1 cellular context compared by ENCODE assay signal in the genomic region with DNA sequence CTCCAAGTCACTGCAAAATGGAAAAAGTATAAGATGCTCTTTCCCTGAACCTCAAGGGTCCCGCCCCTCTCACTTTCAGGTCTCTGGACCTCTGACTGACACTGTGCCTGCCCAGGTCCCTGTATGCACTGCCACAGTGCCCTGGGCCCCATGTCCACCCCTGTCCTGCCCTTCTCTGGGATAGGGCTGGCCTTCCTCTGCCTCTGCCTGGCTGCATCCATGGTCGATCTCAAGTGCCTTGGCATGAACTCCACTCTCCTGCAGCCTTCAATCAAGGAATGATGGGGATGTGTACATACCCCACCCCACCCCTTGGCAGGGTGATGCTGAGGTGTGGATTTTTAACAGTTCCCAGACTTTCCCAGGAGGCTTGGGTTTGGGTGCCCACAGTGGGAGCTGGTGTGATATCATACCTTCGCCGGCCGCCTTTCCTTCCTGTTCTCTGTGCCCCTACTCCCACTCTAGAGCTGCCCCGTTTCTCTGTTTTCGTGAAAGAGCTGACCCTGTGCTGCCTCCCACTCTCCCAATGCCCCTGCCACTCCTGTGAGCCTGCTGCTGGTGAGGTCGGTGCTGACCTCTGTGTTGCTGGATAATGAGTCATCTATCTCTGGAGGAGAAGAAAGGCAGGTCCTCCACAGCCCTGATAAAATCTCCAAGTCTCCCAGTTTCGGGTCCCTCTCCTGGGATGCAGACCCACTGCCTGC.
TF ChIP-seq lines count a peak whose summit lies in the region.

No MANE protein-coding gene starts in this region.

TF ChIP-seq in K562, 482 proteins besides CTCF, POLR2A, EP300 and RAD21 (continued from another document and continues in another):
- TF ChIP-seq, protein P1, sequence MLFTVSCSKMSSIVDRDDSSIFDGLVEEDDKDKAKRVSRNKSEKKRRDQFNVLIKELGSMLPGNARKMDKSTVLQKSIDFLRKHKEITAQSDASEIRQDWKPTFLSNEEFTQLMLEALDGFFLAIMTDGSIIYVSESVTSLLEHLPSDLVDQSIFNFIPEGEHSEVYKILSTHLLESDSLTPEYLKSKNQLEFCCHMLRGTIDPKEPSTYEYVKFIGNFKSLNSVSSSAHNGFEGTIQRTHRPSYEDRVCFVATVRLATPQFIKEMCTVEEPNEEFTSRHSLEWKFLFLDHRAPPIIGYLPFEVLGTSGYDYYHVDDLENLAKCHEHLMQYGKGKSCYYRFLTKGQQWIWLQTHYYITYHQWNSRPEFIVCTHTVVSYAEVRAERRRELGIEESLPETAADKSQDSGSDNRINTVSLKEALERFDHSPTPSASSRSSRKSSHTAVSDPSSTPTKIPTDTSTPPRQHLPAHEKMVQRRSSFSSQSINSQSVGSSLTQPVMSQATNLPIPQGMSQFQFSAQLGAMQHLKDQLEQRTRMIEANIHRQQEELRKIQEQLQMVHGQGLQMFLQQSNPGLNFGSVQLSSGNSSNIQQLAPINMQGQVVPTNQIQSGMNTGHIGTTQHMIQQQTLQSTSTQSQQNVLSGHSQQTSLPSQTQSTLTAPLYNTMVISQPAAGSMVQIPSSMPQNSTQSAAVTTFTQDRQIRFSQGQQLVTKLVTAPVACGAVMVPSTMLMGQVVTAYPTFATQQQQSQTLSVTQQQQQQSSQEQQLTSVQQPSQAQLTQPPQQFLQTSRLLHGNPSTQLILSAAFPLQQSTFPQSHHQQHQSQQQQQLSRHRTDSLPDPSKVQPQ (CRISPR knock-in tag; IDR thresholded peaks at IDR 0.05; ENCODE audit: borderline replicate concordance) = no peak
- TF ChIP-seq U2AF1 (optimal IDR thresholded peaks at IDR 0.05; ENCODE audit: low read depth, low read length) = no peak
- no peak for TF ChIP-seq EWSR1 (IDR thresholded peaks at IDR 0.05; ENCODE audit: borderline replicate concordance, low read depth, partially characterized antibody)
- no peak for TF ChIP-seq SRSF9 (IDR thresholded peaks at IDR 0.05; ENCODE audit: borderline replicate concordance, low read depth, low read length)
- no peak for TF ChIP-seq ZNF143 (CRISPR knock-in tag; IDR thresholded peaks at IDR 0.05)
- no peak for TF ChIP-seq E2F3 (CRISPR knock-in tag; IDR thresholded peaks at IDR 0.05)
- no peak for TF ChIP-seq MAFG (tag; conservative IDR thresholded peaks at IDR 0.05)
- TF ChIP-seq, protein P2, sequence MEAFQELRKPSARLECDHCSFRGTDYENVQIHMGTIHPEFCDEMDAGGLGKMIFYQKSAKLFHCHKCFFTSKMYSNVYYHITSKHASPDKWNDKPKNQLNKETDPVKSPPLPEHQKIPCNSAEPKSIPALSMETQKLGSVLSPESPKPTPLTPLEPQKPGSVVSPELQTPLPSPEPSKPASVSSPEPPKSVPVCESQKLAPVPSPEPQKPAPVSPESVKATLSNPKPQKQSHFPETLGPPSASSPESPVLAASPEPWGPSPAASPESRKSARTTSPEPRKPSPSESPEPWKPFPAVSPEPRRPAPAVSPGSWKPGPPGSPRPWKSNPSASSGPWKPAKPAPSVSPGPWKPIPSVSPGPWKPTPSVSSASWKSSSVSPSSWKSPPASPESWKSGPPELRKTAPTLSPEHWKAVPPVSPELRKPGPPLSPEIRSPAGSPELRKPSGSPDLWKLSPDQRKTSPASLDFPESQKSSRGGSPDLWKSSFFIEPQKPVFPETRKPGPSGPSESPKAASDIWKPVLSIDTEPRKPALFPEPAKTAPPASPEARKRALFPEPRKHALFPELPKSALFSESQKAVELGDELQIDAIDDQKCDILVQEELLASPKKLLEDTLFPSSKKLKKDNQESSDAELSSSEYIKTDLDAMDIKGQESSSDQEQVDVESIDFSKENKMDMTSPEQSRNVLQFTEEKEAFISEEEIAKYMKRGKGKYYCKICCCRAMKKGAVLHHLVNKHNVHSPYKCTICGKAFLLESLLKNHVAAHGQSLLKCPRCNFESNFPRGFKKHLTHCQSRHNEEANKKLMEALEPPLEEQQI (IDR thresholded peaks at IDR 0.05) = no peak
- no peak for TF ChIP-seq TAL1 (IDR thresholded peaks at IDR 0.05)
- TF ChIP-seq ZNF707 (CRISPR knock-in tag; conservative IDR thresholded peaks at IDR 0.05) = no peak
- no peak for TF ChIP-seq ZNF146 (CRISPR knock-in tag; IDR thresholded peaks at IDR 0.05; ENCODE audit: unreplicated experiment)
- no peak for TF ChIP-seq ESRRB (CRISPR knock-in tag; IDR thresholded peaks at IDR 0.05; ENCODE audit: borderline replicate concordance)
- TF ChIP-seq, protein P3, sequence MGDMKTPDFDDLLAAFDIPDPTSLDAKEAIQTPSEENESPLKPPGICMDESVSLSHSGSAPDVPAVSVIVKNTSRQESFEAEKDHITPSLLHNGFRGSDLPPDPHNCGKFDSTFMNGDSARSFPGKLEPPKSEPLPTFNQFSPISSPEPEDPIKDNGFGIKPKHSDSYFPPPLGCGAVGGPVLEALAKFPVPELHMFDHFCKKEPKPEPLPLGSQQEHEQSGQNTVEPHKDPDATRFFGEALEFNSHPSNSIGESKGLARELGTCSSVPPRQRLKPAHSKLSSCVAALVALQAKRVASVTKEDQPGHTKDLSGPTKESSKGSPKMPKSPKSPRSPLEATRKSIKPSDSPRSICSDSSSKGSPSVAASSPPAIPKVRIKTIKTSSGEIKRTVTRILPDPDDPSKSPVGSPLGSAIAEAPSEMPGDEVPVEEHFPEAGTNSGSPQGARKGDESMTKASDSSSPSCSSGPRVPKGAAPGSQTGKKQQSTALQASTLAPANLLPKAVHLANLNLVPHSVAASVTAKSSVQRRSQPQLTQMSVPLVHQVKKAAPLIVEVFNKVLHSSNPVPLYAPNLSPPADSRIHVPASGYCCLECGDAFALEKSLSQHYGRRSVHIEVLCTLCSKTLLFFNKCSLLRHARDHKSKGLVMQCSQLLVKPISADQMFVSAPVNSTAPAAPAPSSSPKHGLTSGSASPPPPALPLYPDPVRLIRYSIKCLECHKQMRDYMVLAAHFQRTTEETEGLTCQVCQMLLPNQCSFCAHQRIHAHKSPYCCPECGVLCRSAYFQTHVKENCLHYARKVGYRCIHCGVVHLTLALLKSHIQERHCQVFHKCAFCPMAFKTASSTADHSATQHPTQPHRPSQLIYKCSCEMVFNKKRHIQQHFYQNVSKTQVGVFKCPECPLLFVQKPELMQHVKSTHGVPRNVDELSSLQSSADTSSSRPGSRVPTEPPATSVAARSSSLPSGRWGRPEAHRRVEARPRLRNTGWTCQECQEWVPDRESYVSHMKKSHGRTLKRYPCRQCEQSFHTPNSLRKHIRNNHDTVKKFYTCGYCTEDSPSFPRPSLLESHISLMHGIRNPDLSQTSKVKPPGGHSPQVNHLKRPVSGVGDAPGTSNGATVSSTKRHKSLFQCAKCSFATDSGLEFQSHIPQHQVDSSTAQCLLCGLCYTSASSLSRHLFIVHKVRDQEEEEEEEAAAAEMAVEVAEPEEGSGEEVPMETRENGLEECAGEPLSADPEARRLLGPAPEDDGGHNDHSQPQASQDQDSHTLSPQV (IDR thresholded peaks at IDR 0.05) = 0 out of 2 replicates have a peak, but pooled peaks have one; percentile 18
- no peak for TF ChIP-seq SNRNP70 (optimal IDR thresholded peaks at IDR 0.05; ENCODE audit: low read depth, low read length)
- TF ChIP-seq, protein P4, sequence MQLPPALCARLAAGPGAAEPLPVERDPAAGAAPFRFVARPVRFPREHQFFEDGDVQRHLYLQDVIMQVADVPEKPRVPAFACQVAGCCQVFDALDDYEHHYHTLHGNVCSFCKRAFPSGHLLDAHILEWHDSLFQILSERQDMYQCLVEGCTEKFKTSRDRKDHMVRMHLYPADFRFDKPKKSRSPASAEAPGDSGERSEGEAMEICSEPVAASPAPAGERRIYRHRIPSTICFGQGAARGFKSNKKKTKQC (CRISPR knock-in tag; IDR thresholded peaks at IDR 0.05) = no peak
- peak; percentile 86 for TF ChIP-seq JUND (IDR thresholded peaks at IDR 0.05; ENCODE audit: borderline replicate concordance, low read depth, low read length)
- peak; percentile 65; the same call in 1 of the 3 replicates for TF ChIP-seq JUND (tag; IDR thresholded peaks at IDR 0.05; ENCODE audit: borderline replicate concordance, low read depth, low read length)
- TF ChIP-seq, protein P5, sequence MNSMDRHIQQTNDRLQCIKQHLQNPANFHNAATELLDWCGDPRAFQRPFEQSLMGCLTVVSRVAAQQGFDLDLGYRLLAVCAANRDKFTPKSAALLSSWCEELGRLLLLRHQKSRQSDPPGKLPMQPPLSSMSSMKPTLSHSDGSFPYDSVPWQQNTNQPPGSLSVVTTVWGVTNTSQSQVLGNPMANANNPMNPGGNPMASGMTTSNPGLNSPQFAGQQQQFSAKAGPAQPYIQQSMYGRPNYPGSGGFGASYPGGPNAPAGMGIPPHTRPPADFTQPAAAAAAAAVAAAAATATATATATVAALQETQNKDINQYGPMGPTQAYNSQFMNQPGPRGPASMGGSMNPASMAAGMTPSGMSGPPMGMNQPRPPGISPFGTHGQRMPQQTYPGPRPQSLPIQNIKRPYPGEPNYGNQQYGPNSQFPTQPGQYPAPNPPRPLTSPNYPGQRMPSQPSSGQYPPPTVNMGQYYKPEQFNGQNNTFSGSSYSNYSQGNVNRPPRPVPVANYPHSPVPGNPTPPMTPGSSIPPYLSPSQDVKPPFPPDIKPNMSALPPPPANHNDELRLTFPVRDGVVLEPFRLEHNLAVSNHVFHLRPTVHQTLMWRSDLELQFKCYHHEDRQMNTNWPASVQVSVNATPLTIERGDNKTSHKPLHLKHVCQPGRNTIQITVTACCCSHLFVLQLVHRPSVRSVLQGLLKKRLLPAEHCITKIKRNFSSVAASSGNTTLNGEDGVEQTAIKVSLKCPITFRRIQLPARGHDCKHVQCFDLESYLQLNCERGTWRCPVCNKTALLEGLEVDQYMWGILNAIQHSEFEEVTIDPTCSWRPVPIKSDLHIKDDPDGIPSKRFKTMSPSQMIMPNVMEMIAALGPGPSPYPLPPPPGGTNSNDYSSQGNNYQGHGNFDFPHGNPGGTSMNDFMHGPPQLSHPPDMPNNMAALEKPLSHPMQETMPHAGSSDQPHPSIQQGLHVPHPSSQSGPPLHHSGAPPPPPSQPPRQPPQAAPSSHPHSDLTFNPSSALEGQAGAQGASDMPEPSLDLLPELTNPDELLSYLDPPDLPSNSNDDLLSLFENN (IDR thresholded peaks at IDR 0.05; ENCODE audit: low read depth in 2 of 2, low read length in 2 of 2) = no peak
- TF ChIP-seq SMARCE1 (IDR thresholded peaks at IDR 0.05) = peak; percentile 61
- TF ChIP-seq XRCC4 (IDR thresholded peaks at IDR 0.05; ENCODE audit: extremely low read depth, insufficient read depth, insufficient read length) = no peak
- TF ChIP-seq POU5F1 (IDR thresholded peaks at IDR 0.05; ENCODE audit: borderline replicate concordance, low read depth, low read length, partially characterized antibody) = no peak
- no peak for TF ChIP-seq RBM25 (IDR thresholded peaks at IDR 0.05; ENCODE audit: low read depth, low read length, severe bottlenecking)
- 0 out of 2 replicates have a peak, but pooled peaks have one; percentile 33 for TF ChIP-seq SMARCA4 (IDR thresholded peaks at IDR 0.05)
- TF ChIP-seq, protein P6, sequence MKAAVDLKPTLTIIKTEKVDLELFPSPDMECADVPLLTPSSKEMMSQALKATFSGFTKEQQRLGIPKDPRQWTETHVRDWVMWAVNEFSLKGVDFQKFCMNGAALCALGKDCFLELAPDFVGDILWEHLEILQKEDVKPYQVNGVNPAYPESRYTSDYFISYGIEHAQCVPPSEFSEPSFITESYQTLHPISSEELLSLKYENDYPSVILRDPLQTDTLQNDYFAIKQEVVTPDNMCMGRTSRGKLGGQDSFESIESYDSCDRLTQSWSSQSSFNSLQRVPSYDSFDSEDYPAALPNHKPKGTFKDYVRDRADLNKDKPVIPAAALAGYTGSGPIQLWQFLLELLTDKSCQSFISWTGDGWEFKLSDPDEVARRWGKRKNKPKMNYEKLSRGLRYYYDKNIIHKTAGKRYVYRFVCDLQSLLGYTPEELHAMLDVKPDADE (conservative IDR thresholded peaks at IDR 0.05; ENCODE audit: control insufficient read depth, low read depth, low read length) = no peak
- no peak for TF ChIP-seq NFIX (CRISPR knock-in tag; IDR thresholded peaks at IDR 0.05; ENCODE audit: low read depth)
- TF ChIP-seq ZNF444 (CRISPR knock-in tag; IDR thresholded peaks at IDR 0.05) = no peak
- TF ChIP-seq, protein P7, sequence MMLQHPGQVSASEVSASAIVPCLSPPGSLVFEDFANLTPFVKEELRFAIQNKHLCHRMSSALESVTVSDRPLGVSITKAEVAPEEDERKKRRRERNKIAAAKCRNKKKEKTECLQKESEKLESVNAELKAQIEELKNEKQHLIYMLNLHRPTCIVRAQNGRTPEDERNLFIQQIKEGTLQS (IDR thresholded peaks at IDR 0.05) = peak; percentile 75
- TF ChIP-seq, protein P7 (CRISPR knock-in tag; conservative IDR thresholded peaks at IDR 0.05) = no peak
- no peak for TF ChIP-seq PCBP2 (IDR thresholded peaks at IDR 0.05; ENCODE audit: low read depth, low read length, poor library complexity, severe bottlenecking)
- TF ChIP-seq, protein P8, sequence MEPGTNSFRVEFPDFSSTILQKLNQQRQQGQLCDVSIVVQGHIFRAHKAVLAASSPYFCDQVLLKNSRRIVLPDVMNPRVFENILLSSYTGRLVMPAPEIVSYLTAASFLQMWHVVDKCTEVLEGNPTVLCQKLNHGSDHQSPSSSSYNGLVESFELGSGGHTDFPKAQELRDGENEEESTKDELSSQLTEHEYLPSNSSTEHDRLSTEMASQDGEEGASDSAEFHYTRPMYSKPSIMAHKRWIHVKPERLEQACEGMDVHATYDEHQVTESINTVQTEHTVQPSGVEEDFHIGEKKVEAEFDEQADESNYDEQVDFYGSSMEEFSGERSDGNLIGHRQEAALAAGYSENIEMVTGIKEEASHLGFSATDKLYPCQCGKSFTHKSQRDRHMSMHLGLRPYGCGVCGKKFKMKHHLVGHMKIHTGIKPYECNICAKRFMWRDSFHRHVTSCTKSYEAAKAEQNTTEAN (CRISPR knock-in tag; IDR thresholded peaks at IDR 0.05) = no peak
- no peak for TF ChIP-seq ZBTB17 (CRISPR knock-in tag; IDR thresholded peaks at IDR 0.05)
- 0 out of 2 replicates have a peak, but pooled peaks have one; percentile 13 for TF ChIP-seq NFE2 (IDR thresholded peaks at IDR 0.05; ENCODE audit: low read depth)
- no peak for TF ChIP-seq ZNF384 (IDR thresholded peaks at IDR 0.05; ENCODE audit: low read depth, low read length)
- TF ChIP-seq EZH2 (IDR thresholded peaks at IDR 0.05; ENCODE audit: borderline replicate concordance, low read depth, low read length) = no peak
- TF ChIP-seq STAT5B (CRISPR knock-in tag; IDR thresholded peaks at IDR 0.05) = no peak
- TF ChIP-seq, protein P9, sequence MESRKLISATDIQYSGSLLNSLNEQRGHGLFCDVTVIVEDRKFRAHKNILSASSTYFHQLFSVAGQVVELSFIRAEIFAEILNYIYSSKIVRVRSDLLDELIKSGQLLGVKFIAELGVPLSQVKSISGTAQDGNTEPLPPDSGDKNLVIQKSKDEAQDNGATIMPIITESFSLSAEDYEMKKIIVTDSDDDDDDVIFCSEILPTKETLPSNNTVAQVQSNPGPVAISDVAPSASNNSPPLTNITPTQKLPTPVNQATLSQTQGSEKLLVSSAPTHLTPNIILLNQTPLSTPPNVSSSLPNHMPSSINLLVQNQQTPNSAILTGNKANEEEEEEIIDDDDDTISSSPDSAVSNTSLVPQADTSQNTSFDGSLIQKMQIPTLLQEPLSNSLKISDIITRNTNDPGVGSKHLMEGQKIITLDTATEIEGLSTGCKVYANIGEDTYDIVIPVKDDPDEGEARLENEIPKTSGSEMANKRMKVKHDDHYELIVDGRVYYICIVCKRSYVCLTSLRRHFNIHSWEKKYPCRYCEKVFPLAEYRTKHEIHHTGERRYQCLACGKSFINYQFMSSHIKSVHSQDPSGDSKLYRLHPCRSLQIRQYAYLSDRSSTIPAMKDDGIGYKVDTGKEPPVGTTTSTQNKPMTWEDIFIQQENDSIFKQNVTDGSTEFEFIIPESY (CRISPR knock-in tag; IDR thresholded peaks at IDR 0.05) = no peak
- no peak for TF ChIP-seq KDM5B (IDR thresholded peaks at IDR 0.05; ENCODE audit: insufficient replicate concordance, low read depth, low read length)
- peak; percentile 64; the same call in 1 of the 2 replicates for TF ChIP-seq JUN (IDR thresholded peaks at IDR 0.05; ENCODE audit: borderline replicate concordance, low read depth, low read length)
- TF ChIP-seq JUN (CRISPR knock-in tag; IDR thresholded peaks at IDR 0.05; ENCODE audit: borderline replicate concordance) = no peak
- no peak for TF ChIP-seq LEF1 (IDR thresholded peaks at IDR 0.05)
